Comparison of ENCODE assay signal across 8 cellular contexts in the genomic region with DNA sequence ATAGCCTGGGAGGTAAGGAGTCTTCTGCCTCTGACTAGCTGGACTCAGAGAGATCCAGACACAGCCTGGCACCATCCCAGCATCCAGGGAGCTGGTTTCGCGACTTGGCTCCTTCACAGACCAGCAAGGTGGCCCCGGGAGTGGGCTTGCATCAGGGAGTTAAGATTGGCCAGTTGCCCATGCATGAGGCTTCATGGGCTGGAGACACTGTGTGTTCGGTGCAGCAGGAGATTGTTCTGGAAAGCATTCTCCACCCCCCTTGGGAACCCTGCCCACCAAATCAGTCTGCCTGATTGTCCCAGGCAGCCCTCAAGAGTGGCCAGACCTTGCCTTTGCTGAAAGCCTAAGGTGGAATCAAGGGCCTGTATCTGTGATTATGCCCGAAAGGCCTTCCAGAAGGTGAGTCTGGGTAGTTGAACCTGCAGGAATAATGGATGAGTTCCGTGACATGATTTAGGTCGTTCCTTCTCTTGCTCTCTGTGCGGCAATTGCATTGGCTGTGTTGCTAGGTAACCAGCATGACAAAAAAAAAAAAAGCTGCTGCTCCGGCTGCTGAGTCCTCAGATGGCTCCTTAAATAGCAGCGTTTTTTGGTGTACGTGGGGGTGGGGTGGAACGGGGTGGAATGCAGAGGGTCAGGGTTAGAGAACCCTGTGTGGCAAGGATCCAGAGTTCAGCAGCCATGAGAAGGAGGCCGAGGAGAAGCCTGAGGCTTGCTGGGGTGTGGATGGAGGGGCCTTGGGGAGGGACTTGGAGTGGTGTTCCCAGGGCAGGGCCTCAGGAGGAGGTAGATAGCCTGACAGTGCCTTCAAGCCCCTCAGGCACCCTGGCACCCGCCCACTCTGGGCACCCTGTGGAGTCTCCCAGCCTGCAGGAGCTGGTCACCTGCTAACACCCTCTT.
A peak's percentile ranks its signal among the peaks of the same experiment; 100 is the strongest.
DNase-seq lines count a peak whose midpoint lies in the region; ATAC-seq and TF ChIP-seq lines count a peak whose summit lies in the region.
"Had no signal": no experiment of that assay in that cellular context is flagged by ENCODE, and none has a peak within 500 bp of the region (broad histone marks: within the 10 kb centered on the region; RNA-seq: fewer than 3 reads in every experiment).

No MANE protein-coding gene starts in this region.

- no peak overlapping the region for H3K4me3 Mint-ChIP-seq in Calu3 (ENCODE audit: low read depth, unreplicated experiment)

- H3K36me3 ChIP-seq in left lung (peaks cover 0 to 63% of the 10 kb centered on the region in 2 donors), tibial nerve (peaks cover 0 to 50% (median 26%) of the 10 kb centered on the region in 3 donors)

- DNase-seq in NCI-H146 treated with DMSO at 0.1 percent for 48 hours (lab: John Stamatoyannopoulos, UW; ENCODE audit: unreplicated experiment) (peak; percentile 29), cardiac fibroblast (ENCODE audit: low read depth in 2 of 2) (peak; percentile 74 to 82), left lung (peak in 1 of 2 donors; percentile 70), tibial nerve (ENCODE audit: low spot score in 2 of 2) (no peak), NAMALWA (ENCODE audit: low spot score) (no peak), Calu3 (no peak)
- DNase-seq: activated CD8-positive, alpha-beta memory T cell treated with anti-CD3 and anti-CD28 coated beads, Interleukin-2, amount 50 U/mL, for 48 hours had no signal

- H3K27me3 ChIP-seq in left lung (no peaks in the 10 kb centered on the region), tibial nerve (no peaks in the 10 kb centered on the region)

- H3K4me1 Mint-ChIP-seq in Calu3 (ENCODE audit: low read depth, unreplicated experiment): peaks cover 8% of the 10 kb centered on the region

- WGBS in tibial nerve, 2 donors: 29 to 33% methylated on average over 14 of the region's 14 CpGs

- no peak for TF ChIP-seq EP300 in tibial nerve (IDR thresholded peaks at IDR 0.05)

- TF ChIP-seq CTCF in cardiac fibroblast (IDR thresholded peaks at IDR 0.05; ENCODE audit: low read depth, low read length): no peak
- TF ChIP-seq CTCF in left lung (IDR thresholded peaks at IDR 0.05): no peak
- TF ChIP-seq CTCF in tibial nerve (IDR thresholded peaks at IDR 0.05): no peak
- no peak for TF ChIP-seq CTCF in Calu3 (IDR thresholded peaks at IDR 0.05; ENCODE audit: unreplicated experiment)

- no peaks in the 10 kb centered on the region for H3K9me3 Mint-ChIP-seq in Calu3 (ENCODE audit: low read depth, unreplicated experiment)

- H3K27me3 Mint-ChIP-seq in Calu3 (ENCODE audit: unreplicated experiment): no peaks in the 10 kb centered on the region

- TF ChIP-seq POLR2A in tibial nerve (IDR thresholded peaks at IDR 0.05) (no peak), GM18505 (IDR thresholded peaks at IDR 0.05; ENCODE audit: borderline replicate concordance, extremely low read depth, insufficient read depth, insufficient read length) (no peak)

- peaks cover 13% of the 10 kb centered on the region for H3K36me3 Mint-ChIP-seq in Calu3 (ENCODE audit: insufficient read depth, unreplicated experiment)

- CTCF ChIA-PET in Calu3 (lab: Charles Lee): no interaction called here

- H3K9me3 ChIP-seq in left lung: no peaks in the 10 kb centered on the region
- H3K9me3 ChIP-seq in tibial nerve: no peaks in the 10 kb centered on the region

- H3K27ac Mint-ChIP-seq in Calu3 (ENCODE audit: unreplicated experiment): no peak overlapping the region

- H3K4me1 ChIP-seq in left lung: peaks cover 0 to 8% of the 10 kb centered on the region in 2 donors
- peaks cover 0 to 74% (median 21%) of the 10 kb centered on the region in 4 donors for H3K4me1 ChIP-seq in tibial nerve

- H3K4me3 ChIP-seq in cardiac fibroblast (replicated peaks in 1 of 2; ENCODE audit: low read depth in 2 of 2, low read length in 2 of 2) (no peak overlapping the region), left lung (no peak overlapping the region), tibial nerve (no peak overlapping the region)

- no TSS peak for BruUV-seq in Calu3 (replicated peaks; lab: Mats Ljungman, UMichigan)

- peak; percentile 56 for ATAC-seq in left lung
- no peak for ATAC-seq in GM18505 (IDR thresholded peaks at IDR 0.05; ENCODE audit: unreplicated experiment)

- intact Hi-C loops in left lung (cut with DNase I): no loop called here
- intact Hi-C loops in Calu3 (cut with micrococcal nuclease; ENCODE audit: unreplicated experiment): no loop called here

- peak overlapping the region in 1 of 2 donors; percentile 53 for H3K27ac ChIP-seq in left lung
- peak overlapping the region in 3 of 4 donors; percentile 17 to 65 (median 53) for H3K27ac ChIP-seq in tibial nerve

Comparison
In these comparisons a context has a peak if more than half of its experiments do, and no peak if none do; other contexts are left out.
1. DNase-seq: peak in NCI-H146 treated with DMSO at 0.1 percent for 48 hours (single experiment) and cardiac fibroblast (2 of 2); none in tibial nerve (0 of 2), NAMALWA (single experiment) and Calu3 (single experiment).